Comparison of ENCODE assay signal across 8 cellular contexts in genomic region chr6:135054575-135055498, GRCh38. TPM values are rescaled to one million over a fixed set of nuclear protein-coding genes. Genes with fewer than 3 reads are reported as not detected.
DNase-seq lines count a peak whose midpoint lies in the region; ATAC-seq and TF ChIP-seq lines count a peak whose summit lies in the region.

TSS of gene HBS1L (minus strand) at chr6:135054822. CDS start at chr6:135054691, 131 bp downstream.

- TF ChIP-seq CTCF in foreskin keratinocyte (conservative IDR thresholded peaks at IDR 0.05) (no peak), neural progenitor cell (IDR thresholded peaks at IDR 0.05) (no peak)

- POLR2A ChIA-PET in HEK293T (lab: Yijun Ruan, JAX): interaction anchor here (0.6 to 2.0 kb wide), 23 partner anchors 8 to 1347 kb away, joined by 3 to 15 read pairs (median 4); partner anchors contain the start of gene MYB

- H3K27me3 ChIP-seq in foreskin keratinocyte (no peaks in the 10 kb centered on the region), neural progenitor cell (no peaks in the 10 kb centered on the region)

- H3K27ac Mint-ChIP-seq in neural progenitor cell: peak within 1 kb of the TSS; percentile 93

- H3F3A ChIP-seq in neural progenitor cell (ENCODE audit: low read depth): peaks cover 10% of the 10 kb centered on the region

- H3K4me2 ChIP-seq in neural progenitor cell: peak within 1 kb of the TSS; percentile 96

- H3K27me3 Mint-ChIP-seq in neural progenitor cell (ENCODE audit: insufficient read depth, low read depth): peaks cover 4% of the 10 kb centered on the region

- DNase-seq in GF-D8 (lab: John Stamatoyannopoulos, UW) (peak; percentile 95), HEK293T (ENCODE audit: extremely low spot score) (peak; percentile 100), MV-4-11 (lab: John Stamatoyannopoulos, UW) (peak; percentile 98), SK-MEL-5 (ENCODE audit: low read depth, low spot score) (peak; percentile 95), foreskin keratinocyte (peak; percentile 86 to 92), neural progenitor cell (ENCODE audit: low spot score) (peak; percentile 99), stromal cell of bone marrow (ENCODE audit: low read depth) (peak; percentile 96)
- DNase-seq in activated naive CD4-positive, alpha-beta T cell treated with Interleukin-2 at 50 U/mL for 16 hours: peak; percentile 97

- in situ Hi-C loops in SK-MEL-5 (cut with HindIII; ENCODE audit: low pct_unique_long_range_greater_than_20kb, low sequenced_read_pairs): no loop called here

- H2AFZ ChIP-seq in neural progenitor cell (replicated peaks): peak within 1 kb of the TSS; percentile 87

- H3K4me3 ChIP-seq in neural progenitor cell: peak within 1 kb of the TSS; percentile 85

- peaks cover 12% of the 10 kb centered on the region for H3K4me1 Mint-ChIP-seq in neural progenitor cell

- H3K9me3 Mint-ChIP-seq in neural progenitor cell: no peaks in the 10 kb centered on the region

- peak within 1 kb of the TSS; percentile 89 for H3K27ac ChIP-seq in foreskin keratinocyte
- peak within 1 kb of the TSS; percentile 64 for H3K27ac ChIP-seq in neural progenitor cell

- CTCF ChIA-PET in HEK293T (lab: Yijun Ruan, JAX): interaction anchor here (0.6 to 0.9 kb wide), 4 partner anchors 8 to 486 kb away, joined by 3 read pairs; no protein-coding TSS in a partner anchor

- H3K4me3 Mint-ChIP-seq in neural progenitor cell: peak within 1 kb of the TSS; percentile 97

- H3K36me3 Mint-ChIP-seq in neural progenitor cell: peaks cover 2% of the 10 kb centered on the region

- ATAC-seq in foreskin keratinocyte: peak; percentile 97

- H3K4me1 ChIP-seq in foreskin keratinocyte (peaks cover 7% of the 10 kb centered on the region), neural progenitor cell (peaks cover 10% of the 10 kb centered on the region)

- H3K36me3 ChIP-seq in neural progenitor cell: peaks cover 3% of the 10 kb centered on the region

- H3K9me3 ChIP-seq in neural progenitor cell (ENCODE audit: low read depth): no peaks in the 10 kb centered on the region

- peaks cover 14% of the 10 kb centered on the region for H4K20me1 ChIP-seq in neural progenitor cell (ENCODE audit: low read depth)

- H3K79me2 ChIP-seq in neural progenitor cell (ENCODE audit: low read depth): peaks cover 47% of the 10 kb centered on the region

- peak within 1 kb of the TSS; percentile 93 for H3K9ac ChIP-seq in neural progenitor cell

TF ChIP-seq in HEK293T, 16 proteins besides CTCF, POLR2A, EP300 and RAD21:
- no peak for TF ChIP-seq SP1 (IDR thresholded peaks at IDR 0.05)
- no peak for TF ChIP-seq TARDBP (IDR thresholded peaks at IDR 0.05)
- TF ChIP-seq LEF1 (IDR thresholded peaks at IDR 0.05; ENCODE audit: borderline replicate concordance): 0 out of 2 replicates have a peak, but pooled peaks have one; percentile 18
- TF ChIP-seq FOXK2 (IDR thresholded peaks at IDR 0.05): no peak
- peak; percentile 55; the same call in 1 of the 2 replicates for TF ChIP-seq ELF4 (IDR thresholded peaks at IDR 0.05)
- TF ChIP-seq L3MBTL2 (conservative IDR thresholded peaks at IDR 0.05): no peak; the same call in 1 of the 2 replicates
TF ChIP-seq in HEK293T: peak in this region for 2.

RNA-seq across cellular contexts. Expression of gene HBS1L, which starts in this region (rescaled TPM):
- 118 and 122 TPM in 2 replicates for total RNA-seq in SK-MEL-5 (2014; rRNA removed; shearing (Covaris generic))
- polyA plus RNA-seq in SK-MEL-5 (2015; cell fraction: cytosol; rRNA removed): 65.6 and 66.4 TPM in 2 replicates
- polyA plus RNA-seq in SK-MEL-5 (2015; cell fraction: nucleus; rRNA removed): 37.2 and 62.4 TPM in 2 replicates
- total RNA-seq in foreskin keratinocyte (76.8 and 86.9 TPM in 2 replicates), neural progenitor cell (ENCODE audit: low replicate concordance) (149 and 215 TPM in 2 replicates)
- polyA plus RNA-seq in foreskin keratinocyte: 18.3 and 24.8 TPM in 2 replicates

Comparison
In these comparisons a context has a peak if more than half of its experiments do, and no peak if none do; other contexts are left out.
1. Peak in every context shown above with its lines: DNase-seq, ATAC-seq, H3K4me3 ChIP-seq and H3K27ac ChIP-seq.